In the genomic region with DNA sequence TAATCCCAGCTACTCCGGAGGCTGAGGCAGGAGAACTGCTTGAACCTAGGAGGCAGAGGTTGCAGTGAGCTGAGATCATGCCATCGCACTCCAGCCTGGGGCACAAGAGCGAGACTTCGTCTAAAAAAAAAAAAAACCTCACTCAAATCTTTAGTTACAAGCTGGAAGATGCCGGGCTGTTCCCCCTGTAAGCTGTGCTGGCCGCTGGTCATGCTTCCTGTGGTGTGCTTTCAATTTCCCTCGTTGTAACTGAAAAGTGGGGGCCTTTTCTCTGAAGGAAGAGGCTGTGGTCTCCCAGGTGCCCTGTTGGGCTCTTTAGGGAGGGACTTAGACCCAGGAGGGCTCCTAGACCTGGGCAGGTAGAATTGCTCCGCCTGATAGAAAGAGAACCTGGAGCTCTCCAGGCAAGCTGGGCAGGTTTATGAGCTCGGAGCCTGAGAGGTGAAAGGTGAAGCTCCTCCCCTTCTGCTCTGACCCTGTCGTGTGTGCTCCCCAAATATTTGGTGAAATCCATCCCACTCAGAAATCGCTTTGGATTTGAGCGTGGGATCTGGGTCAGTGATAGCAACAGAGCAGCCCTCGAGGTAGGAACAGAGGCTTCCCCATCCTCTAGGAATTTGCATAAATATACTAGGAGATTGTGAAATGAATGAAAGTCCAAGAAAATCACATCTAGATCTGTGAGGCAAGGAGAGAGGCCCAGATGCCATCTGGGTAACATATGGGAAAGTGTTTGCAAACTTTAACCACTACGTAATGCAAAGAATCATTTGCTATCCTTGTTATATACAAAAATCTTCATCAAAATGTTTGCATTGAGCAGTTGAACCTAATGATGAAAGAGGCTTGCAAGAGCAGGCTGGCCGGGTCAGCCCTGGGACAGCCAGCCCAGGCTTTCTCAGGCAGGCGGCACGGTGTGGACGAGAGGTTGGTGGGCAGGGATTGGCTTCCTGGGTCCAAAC, we compare ENCODE assay signal across 15 cellular contexts.
A peak's percentile ranks its signal among the peaks of the same experiment; 100 is the strongest.
DNase-seq lines count a peak whose midpoint lies in the region; ATAC-seq and TF ChIP-seq lines count a peak whose summit lies in the region.
"Had no signal": no experiment of that assay in that cellular context is flagged by ENCODE, and none has a peak within 500 bp of the region (broad histone marks: within the 10 kb centered on the region; RNA-seq: fewer than 3 reads in every experiment).

No MANE protein-coding gene starts in this region.

- H3K9me3 Mint-ChIP-seq in glutamatergic neuron (ENCODE audit: unreplicated experiment) = no peaks in the 10 kb centered on the region
- no peaks in the 10 kb centered on the region for H3K9me3 Mint-ChIP-seq in activated T-helper 17 cell treated with anti-CD3 and anti-CD28 coated beads, Interleukin-2, amount 50 U/mL, for 72 hours

- TF ChIP-seq CTCF in glutamatergic neuron (IDR thresholded peaks at IDR 0.05; ENCODE audit: partially characterized antibody, unreplicated experiment) = no peak

- H3K27me3 Mint-ChIP-seq in glutamatergic neuron (ENCODE audit: unreplicated experiment) = peaks cover 2% of the 10 kb centered on the region
- peaks cover 5% of the 10 kb centered on the region for H3K27me3 Mint-ChIP-seq in activated T-helper 17 cell treated with anti-CD3 and anti-CD28 coated beads, Interleukin-2, amount 50 U/mL, for 72 hours

- peaks cover 16% of the 10 kb centered on the region for H3K4me1 ChIP-seq in SJCRH30

- H3K27ac Mint-ChIP-seq in glutamatergic neuron (ENCODE audit: unreplicated experiment) = no peak overlapping the region
- H3K27ac Mint-ChIP-seq in activated T-helper 17 cell treated with anti-CD3 and anti-CD28 coated beads, Interleukin-2, amount 50 U/mL, for 72 hours = no peak overlapping the region

- no peak for ATAC-seq in activated T-helper 17 cell treated with anti-CD3 and anti-CD28 coated beads, Interleukin-2, amount 50 U/mL, for 72 hours (replicated peaks)

- H3K4me3 ChIP-seq in skin epidermis (no peak overlapping the region), SJCRH30 (no peak overlapping the region)

- H3K9me3 ChIP-seq in SJCRH30 (replicated peaks) = no peaks in the 10 kb centered on the region
- H3K9me3 ChIP-seq: neutrophil had no signal

- H3K4me1 Mint-ChIP-seq in glutamatergic neuron (ENCODE audit: low read depth, unreplicated experiment) = peaks cover 13% of the 10 kb centered on the region
- peaks cover 8% of the 10 kb centered on the region for H3K4me1 Mint-ChIP-seq in activated T-helper 17 cell treated with anti-CD3 and anti-CD28 coated beads, Interleukin-2, amount 50 U/mL, for 72 hours

- H3K36me3 Mint-ChIP-seq in glutamatergic neuron (ENCODE audit: unreplicated experiment) = no peaks in the 10 kb centered on the region
- H3K36me3 Mint-ChIP-seq in activated T-helper 17 cell treated with anti-CD3 and anti-CD28 coated beads, Interleukin-2, amount 50 U/mL, for 72 hours (ENCODE audit: low read depth) = no peaks in the 10 kb centered on the region

- H3K27me3 ChIP-seq in SJCRH30 = no peaks in the 10 kb centered on the region

- DNase-seq in EH (ENCODE audit: low read depth) = peak; percentile 41
- peak; percentile 52 for DNase-seq in RPMI7951 (ENCODE audit: low read depth)
- DNase-seq in glutamatergic neuron = peak; percentile 28
- DNase-seq in germinal center (ENCODE audit: low spot score) = no peak
- DNase-seq in NOMO-1 treated with dmso at 0.1 percent for 144 hours (lab: John Stamatoyannopoulos, UW; ENCODE audit: unreplicated experiment) = no peak
- DNase-seq in SJCRH30 = no peak
- DNase-seq: activated CD4-positive, CD25-positive, alpha-beta regulatory T cell; activated T-cell treated with anti-CD3 and anti-CD28 coated beads for 4 hours; amygdala; dermis blood vessel endothelial cell; NCI-H2171; SW 1271 had no signal

- H3K27ac ChIP-seq in skin epidermis (peak overlapping the region in 11 of 21 experiments; percentile 4 to 66 (median 32)), SJCRH30 (no peak overlapping the region)
- H3K27ac ChIP-seq: neutrophil had no signal

- no peak overlapping the region for H3K4me3 Mint-ChIP-seq in glutamatergic neuron (ENCODE audit: unreplicated experiment)
- no peak overlapping the region for H3K4me3 Mint-ChIP-seq in activated T-helper 17 cell treated with anti-CD3 and anti-CD28 coated beads, Interleukin-2, amount 50 U/mL, for 72 hours

- H3K36me3 ChIP-seq in SJCRH30 = no peaks in the 10 kb centered on the region
- H3K36me3 ChIP-seq: neutrophil had no signal

Comparison
In these comparisons a context has a peak if more than half of its experiments do, and no peak if none do; other contexts are left out.
1. DNase-seq: peak in EH (single experiment), RPMI7951 (single experiment) and glutamatergic neuron (single experiment); none in germinal center (single experiment), NOMO-1 treated with dmso at 0.1 percent for 144 hours (single experiment) and SJCRH30 (0 of 2).